10 cellular contexts compared by ENCODE assay signal in genomic region chr3:94071713-94072284, GRCh38. TPM values are rescaled to one million over a fixed set of nuclear protein-coding genes. Genes with fewer than 3 reads are reported as not detected.
A peak's percentile ranks its signal among the peaks of the same experiment; 100 is the strongest.
DNase-seq lines count a peak whose midpoint lies in the region; ATAC-seq, FAIRE-seq and TF ChIP-seq lines count a peak whose summit lies in the region.
"Had no signal": no experiment of that assay in that cellular context is flagged by ENCODE, and none has a peak within 500 bp of the region (broad histone marks: within the 10 kb centered on the region; RNA-seq: fewer than 3 reads in every experiment).

No MANE protein-coding gene starts in this region.

- no peak for TF ChIP-seq CTCF in activated CD8-positive, alpha-beta T cell treated with anti-CD3 and anti-CD28 coated beads for 36 hours (IDR thresholded peaks at IDR 0.05)
- no peak for TF ChIP-seq CTCF in CD14-positive monocyte (IDR thresholded peaks at IDR 0.05)

- H3K4me3 Mint-ChIP-seq in activated CD8-positive, alpha-beta T cell treated with anti-CD3 and anti-CD28 coated beads for 36 hours = no peak overlapping the region
- no peak overlapping the region for H3K4me3 Mint-ChIP-seq in CD14-positive monocyte
- peak overlapping the region in 1 of 7 donors; percentile 6 for H3K4me3 Mint-ChIP-seq in CD8-positive, alpha-beta memory T cell
- H3K4me3 Mint-ChIP-seq: GM23338 had no signal

- H3K36me3 Mint-ChIP-seq in activated CD8-positive, alpha-beta T cell treated with anti-CD3 and anti-CD28 coated beads for 36 hours (ENCODE audit: low read depth) = peaks cover 58% of the 10 kb centered on the region
- peaks cover 52 to 66% of the 10 kb centered on the region in 2 donors for H3K36me3 Mint-ChIP-seq in CD14-positive monocyte
- peaks cover 7 to 74% (median 21%) of the 10 kb centered on the region in 3 donors for H3K36me3 Mint-ChIP-seq in CD8-positive, alpha-beta memory T cell

- POLR2A ChIA-PET in activated CD8-positive, alpha-beta T cell treated with anti-CD3 and anti-CD28 coated beads for 36 hours (lab: Charles Lee) = interaction anchor here (1.3 to 1.4 kb wide), 2 partner anchors 9 to 15 kb away, joined by 3 to 4 read pairs; partner anchors contain the start of genes DHFR2 and NSUN3
- POLR2A ChIA-PET in CD8-positive, alpha-beta memory T cell (lab: Charles Lee) = no interaction called here

- peaks cover 66% of the 10 kb centered on the region for H3K4me1 Mint-ChIP-seq in activated CD8-positive, alpha-beta T cell treated with anti-CD3 and anti-CD28 coated beads for 36 hours (ENCODE audit: low read depth)
- H3K4me1 Mint-ChIP-seq in CD14-positive monocyte = peaks cover 1% of the 10 kb centered on the region
- H3K4me1 Mint-ChIP-seq in CD8-positive, alpha-beta memory T cell = peaks cover 38 to 81% (median 77%) of the 10 kb centered on the region in 3 donors
- H3K4me1 Mint-ChIP-seq: GM23338 had no signal

- H3K27ac Mint-ChIP-seq in activated CD8-positive, alpha-beta T cell treated with anti-CD3 and anti-CD28 coated beads for 36 hours = peak overlapping the region; percentile 4
- peak overlapping the region in 1 of 7 donors; percentile 41 for H3K27ac Mint-ChIP-seq in CD14-positive monocyte
- H3K27ac Mint-ChIP-seq in CD8-positive, alpha-beta memory T cell = peak overlapping the region in 2 of 8 donors; percentile 3 to 32
- H3K27ac Mint-ChIP-seq: GM23338 had no signal

- H3K9me3 Mint-ChIP-seq in activated CD8-positive, alpha-beta T cell treated with anti-CD3 and anti-CD28 coated beads for 36 hours = peaks cover 2% of the 10 kb centered on the region
- peaks cover 1 to 8% (median 3%) of the 10 kb centered on the region in 7 donors for H3K9me3 Mint-ChIP-seq in CD14-positive monocyte
- no peaks in the 10 kb centered on the region for H3K9me3 Mint-ChIP-seq in CD8-positive, alpha-beta memory T cell
- H3K9me3 Mint-ChIP-seq: GM23338 had no signal

- FAIRE-seq in RCC 7860 (lab: Jason Lieb, UNC) = no peak

- no peak overlapping the region for H3K4me3 ChIP-seq in CD8-positive, alpha-beta memory T cell (ENCODE audit: low read length)
- H3K4me3 ChIP-seq: GM23338 had no signal

- H3K4me1 ChIP-seq in CD8-positive, alpha-beta memory T cell (ENCODE audit: insufficient read depth, low read length) = no peaks in the 10 kb centered on the region

- H3K27ac ChIP-seq in CD8-positive, alpha-beta memory T cell (ENCODE audit: low read depth, low read length) = no peak overlapping the region

- ATAC-seq in GM18511 (IDR thresholded peaks at IDR 0.05; ENCODE audit: unreplicated experiment) = peak; percentile 81
- ATAC-seq in GM21367 (IDR thresholded peaks at IDR 0.05; ENCODE audit: unreplicated experiment) = peak; percentile 75
- ATAC-seq in HG03064 (IDR thresholded peaks at IDR 0.05; ENCODE audit: low read depth, unreplicated experiment) = peak; percentile 90
- peak; percentile 81 for ATAC-seq in activated CD8-positive, alpha-beta T cell treated with anti-CD3 and anti-CD28 coated beads for 36 hours
- ATAC-seq: GM23338 had no signal

- H3K36me3 ChIP-seq in CD8-positive, alpha-beta memory T cell (ENCODE audit: insufficient read depth, low read length) = peaks cover 19% of the 10 kb centered on the region

- no peaks in the 10 kb centered on the region for H3K27me3 ChIP-seq in CD8-positive, alpha-beta memory T cell (ENCODE audit: insufficient read depth, low read length, poor library complexity, severe bottlenecking)

- no peaks in the 10 kb centered on the region for H3K27me3 Mint-ChIP-seq in activated CD8-positive, alpha-beta T cell treated with anti-CD3 and anti-CD28 coated beads for 36 hours
- H3K27me3 Mint-ChIP-seq in CD14-positive monocyte (ENCODE audit: low read depth in 3 of 3) = no peaks in the 10 kb centered on the region
- H3K27me3 Mint-ChIP-seq in CD8-positive, alpha-beta memory T cell = no peaks in the 10 kb centered on the region

- H3K9me3 ChIP-seq in CD8-positive, alpha-beta memory T cell (ENCODE audit: low read length) = no peaks in the 10 kb centered on the region

- CTCF ChIA-PET in activated CD8-positive, alpha-beta T cell treated with anti-CD3 and anti-CD28 coated beads for 36 hours (lab: Charles Lee) = interaction anchor here (1.3 to 11.1 kb wide), 2 partner anchors 58 to 71 kb away, joined by 3 to 99 read pairs; no protein-coding TSS in a partner anchor
- CTCF ChIA-PET in CD8-positive, alpha-beta memory T cell (lab: Charles Lee) = no interaction called here

- DNase-seq in activated CD8-positive, alpha-beta T cell treated with anti-CD3 and anti-CD28 coated beads for 36 hours = peak; percentile 9
- no peak for DNase-seq in RCC 7860 (ENCODE audit: low spot score)
- no peak for DNase-seq in CD14-positive monocyte (ENCODE audit: low spot score)
- DNase-seq in mesenteric fat pad (ENCODE audit: low spot score) = no peak
- DNase-seq in CD8-positive, alpha-beta memory T cell = no peak
- DNase-seq: NCI-H1436 had no signal

- intact Hi-C loops in activated CD8-positive, alpha-beta T cell treated with anti-CD3 and anti-CD28 coated beads for 36 hours (cut with micrococcal nuclease) = no loop called here
- intact Hi-C loops in CD14-positive monocyte (cut with micrococcal nuclease) = no loop called here

RNA-seq across cellular contexts. Expression of gene NSUN3, which starts 8.9 kb away (rescaled TPM):
- 10 to 100 TPM; 11.9 to 15.5 TPM for total RNA-seq in activated CD8-positive, alpha-beta T cell treated with anti-CD3 and anti-CD28 coated beads for 36 hours
- 1 to 10 TPM; 7.2 to 8.8 TPM for polyA plus RNA-seq in CD14-positive monocyte
- total RNA-seq in mesenteric fat pad = 11.1 TPM
- 10 to 100 TPM; 13.4 to 14.4 TPM for total RNA-seq in CD8-positive, alpha-beta memory T cell
- 6.8 TPM for polyA plus RNA-seq in CD8-positive, alpha-beta memory T cell

RNA-seq across cellular contexts. Expression of gene DHFR2, which starts 9.1 kb away (rescaled TPM):
- total RNA-seq in activated CD8-positive, alpha-beta T cell treated with anti-CD3 and anti-CD28 coated beads for 36 hours = 1 to 10 TPM; 6.3 to 8.1 TPM
- polyA plus RNA-seq in CD14-positive monocyte = 1 to 10 TPM; 1.2 to 2.8 TPM
- 4.6 TPM for total RNA-seq in mesenteric fat pad
- 1 to 10 TPM; 6.9 to 7.9 TPM for total RNA-seq in CD8-positive, alpha-beta memory T cell
- polyA plus RNA-seq in CD8-positive, alpha-beta memory T cell = 5.9 TPM

RNA-seq across cellular contexts. Expression of gene STX19, which starts 43.4 kb away (rescaled TPM):
- not detected for total RNA-seq in activated CD8-positive, alpha-beta T cell treated with anti-CD3 and anti-CD28 coated beads for 36 hours
- not detected for polyA plus RNA-seq in CD14-positive monocyte
- not detected for total RNA-seq in mesenteric fat pad
- not detected for total RNA-seq in CD8-positive, alpha-beta memory T cell
- not detected for polyA plus RNA-seq in CD8-positive, alpha-beta memory T cell
- total RNA-seq: GM23338 had no signal
